ENCODE assay signal across 22 cellular contexts in genomic region chr13:32660227-32660626, GRCh38.
A peak's percentile ranks its signal among the peaks of the same experiment; 100 is the strongest.
DNase-seq lines count a peak whose midpoint lies in the region; ATAC-seq, FAIRE-seq and TF ChIP-seq lines count a peak whose summit lies in the region.
"Had no signal": no experiment of that assay in that cellular context is flagged by ENCODE, and none has a peak within 500 bp of the region (broad histone marks: within the 10 kb centered on the region; RNA-seq: fewer than 3 reads in every experiment).

No MANE protein-coding gene starts in this region.

- H3K4me3 ChIP-seq in Karpas-422 (ENCODE audit: low read length), result no peak overlapping the region
- H3K4me3 ChIP-seq in astrocyte (ENCODE audit: insufficient read depth, low read depth, low read length), result no peak overlapping the region
- no peak overlapping the region for H3K4me3 ChIP-seq in pancreas
- no peak overlapping the region for H3K4me3 ChIP-seq in foreskin fibroblast (ENCODE audit: low read depth in 1 of 2, low read length in 2 of 2)
- H3K4me3 ChIP-seq: thoracic aorta had no signal

- TF ChIP-seq CTCF in astrocyte (IDR thresholded peaks at IDR 0.05; ENCODE audit: insufficient read depth, low read depth, low read length) (no peak), pancreas (IDR thresholded peaks at IDR 0.05) (no peak), foreskin fibroblast (IDR thresholded peaks at IDR 0.05; ENCODE audit: low read depth, low read length) (no peak)

- DNase-seq in DMS53 (lab: John Stamatoyannopoulos, UW) (peak; percentile 11), DMS53 treated with DMSO at 0.1 percent for 48 hours (lab: John Stamatoyannopoulos, UW; ENCODE audit: unreplicated experiment) (no peak), Karpas-422 (peak; percentile 58), astrocyte (ENCODE audit: low read depth) (no peak), pancreas (peak in 1 of 6 donors; percentile 13), HCEC 1CT (no peak), foreskin fibroblast (no peak)
- DNase-seq: 8988T; activated CD4-positive, alpha-beta T cell treated with anti-CD3 and anti-CD28 coated beads, Interleukin-2, amount 50 U/mL, for 1 hour; activated naive CD4-positive, alpha-beta T cell treated with anti-CD3 and anti-CD28 coated beads for 36 hours; DND-41; H9; islet precursor cell; KG1; midbrain; NCI-H1417 had no signal

- peaks cover 24% of the 10 kb centered on the region for H3K36me3 Mint-ChIP-seq in astrocyte (ENCODE audit: low read depth, unreplicated experiment)

- H3K79me2 ChIP-seq in Karpas-422 (ENCODE audit: low read length) (peaks cover 82% of the 10 kb centered on the region), astrocyte (ENCODE audit: insufficient read depth, low read length) (peaks cover 35% of the 10 kb centered on the region)

- H3K9me3 ChIP-seq in Karpas-422 (ENCODE audit: low read length) (no peaks in the 10 kb centered on the region), astrocyte (ENCODE audit: insufficient read depth, low read depth, low read length) (no peaks in the 10 kb centered on the region), pancreas (no peaks in the 10 kb centered on the region)
- H3K9me3 ChIP-seq: thoracic aorta had no signal

- FAIRE-seq in astrocyte (lab: Jason Lieb, UNC) (no peak), pancreas (lab: Jason Lieb, UNC) (no peak)
- FAIRE-seq: colon had no signal

- H3K4me2 ChIP-seq in Karpas-422 (ENCODE audit: low read depth, low read length, poor library complexity, severe bottlenecking), result peak overlapping the region; percentile 52
- H3K4me2 ChIP-seq in astrocyte (ENCODE audit: low read length), result no peak overlapping the region

- no peak overlapping the region for H2AFZ ChIP-seq in Karpas-422 (ENCODE audit: low read length)
- H2AFZ ChIP-seq in astrocyte (ENCODE audit: low read depth, low read length), result no peak overlapping the region

- peaks cover 8% of the 10 kb centered on the region for H3K9me3 Mint-ChIP-seq in astrocyte (ENCODE audit: unreplicated experiment)

- H3K4me1 ChIP-seq in Karpas-422 (ENCODE audit: low read length) (peaks cover 47% of the 10 kb centered on the region), astrocyte (ENCODE audit: insufficient read depth, low read length) (peaks cover 4% of the 10 kb centered on the region), pancreas (peaks cover 0 to 4% (median 0%) of the 10 kb centered on the region in 3 donors)

- H4K20me1 ChIP-seq in Karpas-422 (ENCODE audit: insufficient read depth, low read depth, low read length) (no peaks in the 10 kb centered on the region), astrocyte (ENCODE audit: insufficient read depth, low read length) (peaks cover 15% of the 10 kb centered on the region)

- no peak overlapping the region for H3K4me3 Mint-ChIP-seq in astrocyte (ENCODE audit: unreplicated experiment)
- H3K4me3 Mint-ChIP-seq: activated naive CD4-positive, alpha-beta T cell treated with anti-CD3 and anti-CD28 coated beads for 36 hours; B cell; H9; neural crest cell had no signal

- H3K27me3 ChIP-seq in Karpas-422 (ENCODE audit: low read length), result no peaks in the 10 kb centered on the region
- no peaks in the 10 kb centered on the region for H3K27me3 ChIP-seq in astrocyte (ENCODE audit: insufficient read depth, low read length)
- H3K27me3 ChIP-seq in pancreas, result no peaks in the 10 kb centered on the region

- H3K9ac ChIP-seq in Karpas-422 (ENCODE audit: low read length), result no peak overlapping the region; the same call in 1 of the 2 replicates
- no peak overlapping the region for H3K9ac ChIP-seq in astrocyte (ENCODE audit: low read length)

- intact Hi-C loops in pancreas (cut with DNase I), result no loop called here

- no peaks in the 10 kb centered on the region for H3K9me2 ChIP-seq in Karpas-422 (replicated peaks; ENCODE audit: insufficient read depth, low read length)

- no peaks in the 10 kb centered on the region for H3K27me3 Mint-ChIP-seq in astrocyte (ENCODE audit: low read depth, unreplicated experiment)
- H3K27me3 Mint-ChIP-seq: B cell had no signal

- peaks cover 7% of the 10 kb centered on the region; the same call in 1 of the 2 replicates for H3K36me3 ChIP-seq in Karpas-422 (ENCODE audit: insufficient read depth, low read length)
- H3K36me3 ChIP-seq in astrocyte (ENCODE audit: insufficient read depth, low read length), result peaks cover 3% of the 10 kb centered on the region
- H3K36me3 ChIP-seq in pancreas, result no peaks in the 10 kb centered on the region
- H3K36me3 ChIP-seq: thoracic aorta had no signal

- ATAC-seq in pancreas, result peak in 3 of 4 donors; percentile 20 to 60 (median 44)
- no peak for ATAC-seq in activated CD4-positive, CD25-positive, alpha-beta regulatory T cell treated with anti-CD3 and anti-CD28 coated beads, Interleukin-2, amount 50 U/mL, for 24 hours

- H3K27ac ChIP-seq in Karpas-422 (ENCODE audit: low read length) (peak overlapping the region; percentile 67), astrocyte (ENCODE audit: low read depth, low read length) (peak overlapping the region; percentile 23), pancreas (no peak overlapping the region)
- H3K27ac ChIP-seq: RWPE1 had no signal

- peak overlapping the region; percentile 58 for H3K27ac Mint-ChIP-seq in astrocyte (ENCODE audit: unreplicated experiment)
- H3K27ac Mint-ChIP-seq: activated naive CD4-positive, alpha-beta T cell treated with anti-CD3 and anti-CD28 coated beads for 36 hours; B cell had no signal

- WGBS in pancreas, 2 donors, result 70 to 71% methylated on average over 2 of the region's 2 CpGs

- H3K4me1 Mint-ChIP-seq in astrocyte (ENCODE audit: low read depth, unreplicated experiment), result peaks cover 12% of the 10 kb centered on the region
- H3K4me1 Mint-ChIP-seq: H9, neural crest cell had no signal

Comparison
In these comparisons a context has a peak if more than half of its experiments do, and no peak if none do; other contexts are left out.
1. DNase-seq: peak in DMS53 (single experiment) and Karpas-422 (single experiment); none in DMS53 treated with DMSO at 0.1 percent for 48 hours (single experiment), astrocyte (single experiment), HCEC 1CT (single experiment) and foreskin fibroblast (0 of 2).
2. H3K27ac ChIP-seq: peak in Karpas-422 (single experiment) and astrocyte (single experiment); none in pancreas (0 of 4).
3. ATAC-seq: peak in pancreas (3 of 4); none in activated CD4-positive, CD25-positive, alpha-beta regulatory T cell treated with anti-CD3 and anti-CD28 coated beads, Interleukin-2, amount 50 U/mL, for 24 hours (0 of 2).